In the genomic region with DNA sequence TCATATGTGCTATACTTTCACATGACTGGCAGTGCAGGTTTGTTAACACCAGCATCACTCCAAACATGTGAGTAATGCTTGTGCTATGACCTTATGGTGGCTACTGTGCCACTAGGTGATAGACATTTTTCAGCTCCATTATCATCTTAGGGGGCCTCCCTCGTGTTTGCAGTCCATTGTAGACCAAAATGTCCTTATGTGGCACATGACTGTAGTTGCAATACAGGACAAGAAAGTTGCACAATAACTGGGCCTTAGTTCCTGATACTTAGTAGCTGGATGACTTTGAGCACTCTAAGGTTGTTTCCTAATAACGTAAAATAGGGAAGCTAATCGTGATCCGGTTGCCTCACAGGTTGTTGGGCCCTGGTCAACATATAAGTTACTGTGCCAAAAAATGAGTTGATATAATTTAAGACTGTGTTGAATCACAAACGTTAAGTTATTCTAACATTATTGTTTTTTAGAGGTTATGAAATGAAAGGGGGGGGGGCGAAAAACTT, we compare ENCODE assay signal across 8 cellular contexts. TPM values are rescaled to one million over a fixed set of nuclear protein-coding genes. Genes with fewer than 3 reads are reported as not detected.
DNase-seq lines count a peak whose midpoint lies in the region; ATAC-seq, FAIRE-seq and TF ChIP-seq lines count a peak whose summit lies in the region.

No MANE protein-coding gene starts in this region.

- no peak overlapping the region for H4K91ac ChIP-seq in H9 (ENCODE audit: insufficient read length, low read depth, low read length)

- H3K18ac ChIP-seq in H9 (ENCODE audit: insufficient read length, low read depth, low read length): no peak overlapping the region

- no peak overlapping the region for H3T11ph ChIP-seq in H9 (ENCODE audit: low read length)

- no peak overlapping the region for H4K5ac ChIP-seq in H9 (ENCODE audit: insufficient read length, low read depth, low read length)

- H3K36me3 ChIP-seq in uterus: no peaks in the 10 kb centered on the region

- H3K4me1 ChIP-seq in H9 (ENCODE audit: insufficient read depth, low read length) (no peaks in the 10 kb centered on the region), uterus (peaks cover 0 to 4% of the 10 kb centered on the region in 2 donors)

- in situ Hi-C loops in GM13976 (cut with MboI; ENCODE audit: low sequenced_read_pairs, unreplicated experiment): no loop called here

- no peak overlapping the region for H3K4me2 ChIP-seq in H9 (ENCODE audit: insufficient read depth, insufficient read length, low read length)

- no peak for TF ChIP-seq CTCF in H9 (conservative IDR thresholded peaks at IDR 0.05)
- no peak for TF ChIP-seq CTCF in uterus (IDR thresholded peaks at IDR 0.05)
- TF ChIP-seq CTCF in GM13976 (IDR thresholded peaks at IDR 0.05; ENCODE audit: borderline replicate concordance, control extremely low read depth, extremely low read depth, insufficient read depth, missing control alignments): no peak

- H2BK15ac ChIP-seq in H9 (ENCODE audit: low read depth, low read length): no peak overlapping the region

- no peak overlapping the region for H3K23ac ChIP-seq in H9 (ENCODE audit: insufficient read length, low read depth, low read length)

- no peak overlapping the region for H3K27ac ChIP-seq in H9 (ENCODE audit: insufficient read length, low read depth, low read length)
- peak overlapping the region; percentile 92 to 97 for H3K27ac ChIP-seq in uterus

- H3K9me3 Mint-ChIP-seq in H9: peaks cover 0 to 3% of the 10 kb centered on the region in 2 experiments; a peak in 1 of 5 replicates
- no peaks in the 10 kb centered on the region for H3K9me3 Mint-ChIP-seq in dendritic cell treated with granulocyte-macrophage colony-stimulating factor and Interleukin-4, amounts not matched to agents 40 ng/mL and 50 ng/mL, for 4 days

- H2BK120ac ChIP-seq in H9 (ENCODE audit: low read depth, low read length, poor library complexity, severe bottlenecking): no peak overlapping the region

- H4K20me1 ChIP-seq in H9 (ENCODE audit: control insufficient read depth, insufficient read depth, insufficient read length): no peaks in the 10 kb centered on the region

- no peak overlapping the region for H3K4ac ChIP-seq in H9 (ENCODE audit: low read depth, low read length)

- H4K8ac ChIP-seq in H9 (replicated peaks; ENCODE audit: insufficient read length, low read depth, low read length): no peak overlapping the region

- no peak overlapping the region for H2AFZ ChIP-seq in H9 (ENCODE audit: low read length)

- no peak overlapping the region for H2BK5ac ChIP-seq in H9 (ENCODE audit: insufficient read length, low read length)

- DNase-seq in H9 (no peak), RCC 7860 (ENCODE audit: low spot score) (peak; percentile 31), mucosa of gallbladder (ENCODE audit: low spot score) (peak; percentile 51), uterus (no peak), GM13976 (ENCODE audit: low spot score) (no peak)
- DNase-seq in effector CD8-positive, alpha-beta T cell (lab: John Stamatoyannopoulos, UW): no peak

- peaks cover 5% of the 10 kb centered on the region; the same call in 1 of the 2 replicates for H3K79me2 ChIP-seq in H9 (ENCODE audit: insufficient read depth, low read length)

- no peaks in the 10 kb centered on the region for H3K79me1 ChIP-seq in H9 (ENCODE audit: insufficient read depth, low read depth, low read length, poor library complexity, severe bottlenecking)

- no peak overlapping the region for H2AK5ac ChIP-seq in H9 (ENCODE audit: insufficient read length, low read length)

- H3K9me3 ChIP-seq in H9 (ENCODE audit: control insufficient read depth, low read depth, low read length): no peaks in the 10 kb centered on the region
- H3K9me3 ChIP-seq in uterus: no peaks in the 10 kb centered on the region

- peak overlapping the region; percentile 93 to 99 for H3K4me3 Mint-ChIP-seq in H9
- peak overlapping the region; percentile 97 for H3K4me3 Mint-ChIP-seq in dendritic cell treated with granulocyte-macrophage colony-stimulating factor and Interleukin-4, amounts not matched to agents 40 ng/mL and 50 ng/mL, for 4 days

- FAIRE-seq in RCC 7860 (lab: Jason Lieb, UNC): no peak

- H3K9ac ChIP-seq in H9 (ENCODE audit: extremely low read depth, insufficient read length, low read length): no peak overlapping the region

- H3K27me3 Mint-ChIP-seq in H9 (ENCODE audit: low read depth): peaks cover 4% of the 10 kb centered on the region; the same call in 1 of the 2 replicates
- peaks cover 2% of the 10 kb centered on the region for H3K27me3 Mint-ChIP-seq in dendritic cell treated with granulocyte-macrophage colony-stimulating factor and Interleukin-4, amounts not matched to agents 40 ng/mL and 50 ng/mL, for 4 days

- intact Hi-C loops in dendritic cell treated with granulocyte-macrophage colony-stimulating factor and Interleukin-4, amounts not matched to agents 40 ng/mL and 50 ng/mL, for 4 days (cut with micrococcal nuclease): loop anchor here (10.0 kb wide), 1 partner anchor 53 kb away; no protein-coding TSS in a partner anchor
- intact Hi-C loops in uterus (cut with DNase I; ENCODE audit: low total_unique reads): no loop called here

- no peak overlapping the region for H2BK20ac ChIP-seq in H9 (ENCODE audit: low read depth, low read length, poor library complexity, severe bottlenecking)

- WGBS in H9 (ENCODE audit: extremely low coverage, insufficient read length, low lambda C conversion rate): no CpG with 5 or more reads among the region's 6 CpGs

- no peak overlapping the region for H3K27ac Mint-ChIP-seq in H9
- H3K27ac Mint-ChIP-seq in dendritic cell treated with granulocyte-macrophage colony-stimulating factor and Interleukin-4, amounts not matched to agents 40 ng/mL and 50 ng/mL, for 4 days: peak overlapping the region; percentile 92

- H3K4me1 Mint-ChIP-seq in H9: peaks cover 23 to 25% of the 10 kb centered on the region in 2 experiments
- peaks cover 57% of the 10 kb centered on the region for H3K4me1 Mint-ChIP-seq in dendritic cell treated with granulocyte-macrophage colony-stimulating factor and Interleukin-4, amounts not matched to agents 40 ng/mL and 50 ng/mL, for 4 days (ENCODE audit: low read depth)

- H3K56ac ChIP-seq in H9 (ENCODE audit: insufficient read length, low read depth, low read length): no peak overlapping the region

- TF ChIP-seq POLR2A in uterus (IDR thresholded peaks at IDR 0.05): no peak

- no peak for ATAC-seq in GM19035 (IDR thresholded peaks at IDR 0.05; ENCODE audit: unreplicated experiment)

- no peaks in the 10 kb centered on the region for H3K27me3 ChIP-seq in H9 (ENCODE audit: insufficient read depth, low read length)
- H3K27me3 ChIP-seq in uterus: no peaks in the 10 kb centered on the region

- H3K23me2 ChIP-seq in H9 (ENCODE audit: insufficient read length, low read depth, low read length, poor library complexity, severe bottlenecking): peaks cover 12% of the 10 kb centered on the region

- H3K36me3 Mint-ChIP-seq in H9 (ENCODE audit: insufficient read depth in 1 of 3, low read depth in 3 of 3): peaks cover 2 to 5% (median 2%) of the 10 kb centered on the region in 3 experiments; a peak in 5 of 7 replicates
- H3K36me3 Mint-ChIP-seq in dendritic cell treated with granulocyte-macrophage colony-stimulating factor and Interleukin-4, amounts not matched to agents 40 ng/mL and 50 ng/mL, for 4 days (ENCODE audit: low read depth): peaks cover 30% of the 10 kb centered on the region

- H3K14ac ChIP-seq in H9 (ENCODE audit: insufficient read depth, low read length): no peak overlapping the region

- H2BK12ac ChIP-seq in H9 (ENCODE audit: insufficient read length, low read depth, low read length): no peak overlapping the region

- H3K4me3 ChIP-seq in uterus: no peak overlapping the region

RNA-seq across cellular contexts. Expression of gene SNX27, which starts 0.5 kb away (rescaled TPM):
- total RNA-seq in H9 (2021) (48.9 and 53.3 TPM in 2 replicates), mucosa of gallbladder (58.3 TPM), uterus (10 to 100 TPM; 22.3 to 52.7 (median 42.4) TPM)

Comparison
In these comparisons a context has a peak if more than half of its experiments do, and no peak if none do; other contexts are left out.
1. DNase-seq: peak in RCC 7860 (single experiment) and mucosa of gallbladder (single experiment); none in H9 (single experiment), uterus (0 of 2), GM13976 (single experiment) and effector CD8-positive, alpha-beta T cell (single experiment).